16 cellular contexts compared by ENCODE assay signal in the genomic region with DNA sequence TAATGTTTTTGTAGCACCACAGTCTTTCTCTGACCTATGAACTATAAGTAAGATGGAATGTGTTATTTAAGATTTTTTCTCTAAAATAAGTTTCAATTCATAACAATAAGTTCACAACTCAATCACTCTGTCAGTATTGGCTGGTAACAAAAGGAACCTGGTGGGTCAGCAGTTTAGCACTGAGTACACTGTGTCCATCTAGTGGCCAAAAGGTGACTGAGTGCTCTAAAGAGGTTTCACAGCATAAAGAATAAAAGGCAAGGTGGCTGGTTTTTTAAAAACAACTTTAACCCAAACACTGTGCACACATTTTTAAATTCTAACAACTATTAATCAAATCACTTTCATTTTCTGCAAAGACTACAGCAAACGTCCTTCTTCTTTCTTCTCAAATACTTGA.
DNase-seq lines count a peak whose midpoint lies in the region; ATAC-seq and TF ChIP-seq lines count a peak whose summit lies in the region.
"Had no signal": no experiment of that assay in that cellular context is flagged by ENCODE, and none has a peak within 500 bp of the region (broad histone marks: within the 10 kb centered on the region; RNA-seq: fewer than 3 reads in every experiment).

No MANE protein-coding gene starts in this region.

- no peaks in the 10 kb centered on the region for H3F3A ChIP-seq in smooth muscle cell (ENCODE audit: low read depth)

- no peaks in the 10 kb centered on the region for H3K79me2 ChIP-seq in OCI-LY3 (ENCODE audit: low read length)
- no peaks in the 10 kb centered on the region for H3K79me2 ChIP-seq in smooth muscle cell (ENCODE audit: low read depth)

- H3K9me3 Mint-ChIP-seq in activated naive CD8-positive, alpha-beta T cell treated with anti-CD3 and anti-CD28 coated beads for 36 hours: no peaks in the 10 kb centered on the region
- H3K9me3 Mint-ChIP-seq: activated naive CD8-positive, alpha-beta T cell treated with anti-CD3 and anti-CD28 coated beads, Interleukin-2, amount 10 ng/mL, durations not matched to agents 7 days and 5 days had no signal

- H3K4me3 Mint-ChIP-seq in activated naive CD8-positive, alpha-beta T cell treated with anti-CD3 and anti-CD28 coated beads for 36 hours: no peak overlapping the region
- H3K4me3 Mint-ChIP-seq: activated naive CD8-positive, alpha-beta T cell treated with anti-CD3 and anti-CD28 coated beads, Interleukin-2, amount 10 ng/mL, durations not matched to agents 7 days and 5 days; memory B cell had no signal

- no peak overlapping the region for H3K27ac ChIP-seq in OCI-LY3 (ENCODE audit: low read length)
- H3K27ac ChIP-seq in smooth muscle cell (ENCODE audit: low read depth): no peak overlapping the region
- no peak overlapping the region for H3K27ac ChIP-seq in esophagus squamous epithelium

- H3K4me2 ChIP-seq in OCI-LY3 (ENCODE audit: low read length): no peak overlapping the region
- no peak overlapping the region for H3K4me2 ChIP-seq in smooth muscle cell

- H3K4me3 ChIP-seq in OCI-LY3 (ENCODE audit: low read length): no peak overlapping the region
- H3K4me3 ChIP-seq in epithelial cell of proximal tubule (ENCODE audit: low read depth, low read length): no peak overlapping the region
- no peak overlapping the region for H3K4me3 ChIP-seq in smooth muscle cell
- H3K4me3 ChIP-seq in esophagus squamous epithelium: no peak overlapping the region
- H3K4me3 ChIP-seq: MG63 had no signal

- DNase-seq in NCI-H748 (lab: John Stamatoyannopoulos, UW; ENCODE audit: unreplicated experiment): peak; percentile 35
- no peak for DNase-seq in NCI-H748 treated with DMSO at 0.1 percent for 48 hours (lab: John Stamatoyannopoulos, UW)
- DNase-seq in epithelial cell of proximal tubule (ENCODE audit: low read depth): no peak
- no peak for DNase-seq in smooth muscle cell (lab: John Stamatoyannopoulos, UW; ENCODE audit: unreplicated experiment)
- no peak for DNase-seq in esophagus squamous epithelium (lab: John Stamatoyannopoulos, UW)
- no peak for DNase-seq in activated naive CD8-positive, alpha-beta T cell treated with anti-CD3 and anti-CD28 coated beads for 36 hours
- DNase-seq: ACHN; activated CD8-positive, alpha-beta memory T cell treated with anti-CD3 and anti-CD28 coated beads for 24 hours; activated naive CD8-positive, alpha-beta T cell treated with anti-CD3 and anti-CD28 coated beads, Interleukin-2, amount 10 ng/mL, durations not matched to agents 7 days and 5 days; HCEC 1CT; hippocampal formation; MG63; NCI-H524 treated with DMSO at 0.1 percent for 48 hours had no signal

- H3K9ac ChIP-seq in OCI-LY3 (ENCODE audit: low read length) (no peak overlapping the region), smooth muscle cell (ENCODE audit: low read depth) (no peak overlapping the region)

- H4K20me1 ChIP-seq in OCI-LY3 (ENCODE audit: insufficient read depth, low read length): no peaks in the 10 kb centered on the region
- H4K20me1 ChIP-seq in smooth muscle cell (ENCODE audit: low read depth): peaks cover 29% of the 10 kb centered on the region

- no peaks in the 10 kb centered on the region for H3K4me1 ChIP-seq in OCI-LY3 (ENCODE audit: low read length)
- no peaks in the 10 kb centered on the region for H3K4me1 ChIP-seq in smooth muscle cell (ENCODE audit: low read depth)
- H3K4me1 ChIP-seq in esophagus squamous epithelium: peaks cover 0 to 5% (median 0%) of the 10 kb centered on the region in 3 donors

- WGBS in smooth muscle cell (ENCODE audit: low lambda C conversion rate): 84% methylated on average over 1 of the region's 1 CpG
- 46 to 76% methylated on average over 1 of the region's 1 CpG for WGBS in esophagus squamous epithelium, 2 donors

- TF ChIP-seq CTCF in OCI-LY3 (IDR thresholded peaks at IDR 0.05; ENCODE audit: low read depth, low read length): 0 out of 2 replicates have a peak, but pooled peaks have one; percentile 12
- TF ChIP-seq CTCF in epithelial cell of proximal tubule (conservative IDR thresholded peaks at IDR 0.05; ENCODE audit: low read depth, low read length): peak; percentile 54
- peak; percentile 7 for TF ChIP-seq CTCF in smooth muscle cell (IDR thresholded peaks at IDR 0.05; ENCODE audit: borderline replicate concordance, insufficient read depth, poor library complexity, severe bottlenecking)
- TF ChIP-seq CTCF in esophagus squamous epithelium (IDR thresholded peaks at IDR 0.05): peak in 1 of 6 experiments; percentile 15

- intact Hi-C loops in esophagus squamous epithelium (cut with DNase I): no loop called here

- TF ChIP-seq POLR2A in esophagus squamous epithelium (IDR thresholded peaks at IDR 0.05): no peak

- H3K36me3 Mint-ChIP-seq in activated naive CD8-positive, alpha-beta T cell treated with anti-CD3 and anti-CD28 coated beads for 36 hours: no peaks in the 10 kb centered on the region
- H3K36me3 Mint-ChIP-seq: activated naive CD8-positive, alpha-beta T cell treated with anti-CD3 and anti-CD28 coated beads, Interleukin-2, amount 10 ng/mL, durations not matched to agents 7 days and 5 days had no signal

- no peaks in the 10 kb centered on the region for H3K27me3 Mint-ChIP-seq in activated naive CD8-positive, alpha-beta T cell treated with anti-CD3 and anti-CD28 coated beads for 36 hours
- H3K27me3 Mint-ChIP-seq: activated naive CD8-positive, alpha-beta T cell treated with anti-CD3 and anti-CD28 coated beads, Interleukin-2, amount 10 ng/mL, durations not matched to agents 7 days and 5 days; memory B cell had no signal

- H3K36me3 ChIP-seq in OCI-LY3 (replicated peaks; ENCODE audit: low read depth, low read length) (no peaks in the 10 kb centered on the region), smooth muscle cell (ENCODE audit: low read depth) (no peaks in the 10 kb centered on the region), esophagus squamous epithelium (no peaks in the 10 kb centered on the region)
- H3K36me3 ChIP-seq: MG63 had no signal

- H3K27me3 ChIP-seq in OCI-LY3 (ENCODE audit: low read depth, low read length) (no peaks in the 10 kb centered on the region), smooth muscle cell (ENCODE audit: low read depth) (no peaks in the 10 kb centered on the region), esophagus squamous epithelium (no peaks in the 10 kb centered on the region)
- H3K27me3 ChIP-seq: MG63 had no signal

- H3K27ac Mint-ChIP-seq in activated naive CD8-positive, alpha-beta T cell treated with anti-CD3 and anti-CD28 coated beads for 36 hours: no peak overlapping the region
- H3K27ac Mint-ChIP-seq: activated naive CD8-positive, alpha-beta T cell treated with anti-CD3 and anti-CD28 coated beads, Interleukin-2, amount 10 ng/mL, durations not matched to agents 7 days and 5 days; memory B cell had no signal

- H2AFZ ChIP-seq in OCI-LY3 (ENCODE audit: low read depth, low read length) (no peak overlapping the region), smooth muscle cell (ENCODE audit: low read depth) (no peak overlapping the region)

- H3K4me1 Mint-ChIP-seq in activated naive CD8-positive, alpha-beta T cell treated with anti-CD3 and anti-CD28 coated beads for 36 hours: no peaks in the 10 kb centered on the region
- H3K4me1 Mint-ChIP-seq: activated naive CD8-positive, alpha-beta T cell treated with anti-CD3 and anti-CD28 coated beads, Interleukin-2, amount 10 ng/mL, durations not matched to agents 7 days and 5 days; memory B cell had no signal

- H3K9me3 ChIP-seq in OCI-LY3 (ENCODE audit: insufficient read depth, low read length): no peaks in the 10 kb centered on the region
- no peaks in the 10 kb centered on the region for H3K9me3 ChIP-seq in smooth muscle cell (replicated peaks; ENCODE audit: low read depth)
- no peaks in the 10 kb centered on the region for H3K9me3 ChIP-seq in esophagus squamous epithelium
- H3K9me3 ChIP-seq: MG63 had no signal

- no peak for ATAC-seq in HG02678 (IDR thresholded peaks at IDR 0.05; ENCODE audit: unreplicated experiment)
